Comparison of ENCODE assay signal across 8 cellular contexts in the genomic region with DNA sequence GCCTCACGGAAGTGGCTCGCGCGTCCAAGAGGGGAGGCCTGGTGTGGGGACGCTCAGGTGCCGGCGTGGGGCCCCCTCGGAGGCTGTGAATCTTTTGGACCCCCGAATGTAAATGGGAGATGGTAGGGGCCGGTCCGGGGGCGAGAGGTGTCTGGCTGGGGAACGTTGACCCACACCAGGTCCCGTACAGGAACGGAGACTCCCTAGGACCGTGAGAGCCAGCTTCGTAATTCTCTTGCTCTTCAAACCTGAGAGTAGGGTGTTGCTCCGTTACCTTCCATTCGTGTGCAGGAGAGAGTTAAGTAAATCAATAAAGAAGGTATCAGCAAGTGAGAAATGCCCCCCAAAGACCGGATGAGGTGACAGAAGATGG. TPM values are rescaled to one million over a fixed set of nuclear protein-coding genes. Genes with fewer than 3 reads are reported as not detected.
DNase-seq lines count a peak whose midpoint lies in the region; ATAC-seq and TF ChIP-seq lines count a peak whose summit lies in the region.

No MANE protein-coding gene starts in this region.

- peak overlapping the region; percentile 89 for H3K4me3 Mint-ChIP-seq in HFFc6
- H3K4me3 Mint-ChIP-seq in activated T-helper 2 cell treated with anti-CD3 and anti-CD28 coated beads, Interferon-gamma antibody, Interleukin-2, Interleukin-4, amounts not matched to agents 10 μg/mL and 5 μg/mL and 100 μg/mL, durations not matched to agents 14 hours and 24 hours and 36 hours (ENCODE audit: low read depth), result peak overlapping the region; percentile 90

- TF ChIP-seq EP300 in stomach (IDR thresholded peaks at IDR 0.05), result no peak

- intact Hi-C loops in activated T-helper 2 cell treated with anti-CD3 and anti-CD28 coated beads, Interferon-gamma antibody, Interleukin-2, Interleukin-4, amounts not matched to agents 10 μg/mL and 5 μg/mL and 100 μg/mL, durations not matched to agents 14 hours and 24 hours and 36 hours (cut with micrococcal nuclease), result loop anchor here (5.0 kb wide), 1 partner anchor 1291 kb away; no protein-coding TSS in a partner anchor
- intact Hi-C loops in stomach (cut with DNase I; ENCODE audit: low total_unique reads), result loop anchor here (10.0 kb wide), 1 partner anchor 46 kb away; no protein-coding TSS in a partner anchor

- peaks cover 2% of the 10 kb centered on the region for H3K27me3 Mint-ChIP-seq in HFFc6 (ENCODE audit: insufficient read depth)
- H3K27me3 Mint-ChIP-seq in activated T-helper 2 cell treated with anti-CD3 and anti-CD28 coated beads, Interferon-gamma antibody, Interleukin-2, Interleukin-4, amounts not matched to agents 10 μg/mL and 5 μg/mL and 100 μg/mL, durations not matched to agents 14 hours and 24 hours and 36 hours (ENCODE audit: low read depth), result no peaks in the 10 kb centered on the region

- POLR2A ChIA-PET in AG04449 (lab: Yijun Ruan, JAX), result interaction anchor here (0.9 to 2.6 kb wide), 8 partner anchors 10 to 199 kb away, joined by 3 to 12 read pairs (median 5); partner anchors contain the start of genes ERI2 and REXO5

- H3K27ac Mint-ChIP-seq in HFFc6, result peak overlapping the region; percentile 97
- peak overlapping the region; percentile 97 for H3K27ac Mint-ChIP-seq in activated T-helper 2 cell treated with anti-CD3 and anti-CD28 coated beads, Interferon-gamma antibody, Interleukin-2, Interleukin-4, amounts not matched to agents 10 μg/mL and 5 μg/mL and 100 μg/mL, durations not matched to agents 14 hours and 24 hours and 36 hours

- ATAC-seq in HG03280 (IDR thresholded peaks at IDR 0.05; ENCODE audit: unreplicated experiment), result no peak

- WGBS in iPS DF 6.9 (ENCODE audit: insufficient coverage, insufficient read length), result no CpG with 5 or more reads among the region's 20 CpGs
- 0 to 2% (median 1%) methylated on average over 5 to 20 of the region's 20 CpGs for WGBS in stomach, 5 donors

- TF ChIP-seq POLR2A in stomach (IDR thresholded peaks at IDR 0.05), result no peak

- DNase-seq in AG04449 (ENCODE audit: low read depth, low spot score) (no peak), HFFc6 (no peak), iPS DF 6.9 (ENCODE audit: low read depth, low spot score) (no peak), stomach (no peak), superior temporal gyrus (ENCODE audit: extremely low spot score) (no peak), GM19240 (ENCODE audit: insufficient read length, low spot score) (no peak)
- no peak for DNase-seq in activated T-helper 2 cell treated with anti-CD3 and anti-CD28 coated beads, Interferon-gamma antibody, Interleukin-2, Interleukin-4, amounts not matched to agents 10 μg/mL and 5 μg/mL and 100 μg/mL, durations not matched to agents 14 hours and 24 hours and 36 hours (ENCODE audit: low spot score)

- CTCF ChIA-PET in AG04449 (lab: Yijun Ruan, JAX), result interaction anchor here (3.0 kb wide), 1 partner anchor 50 kb away, joined by 14 read pairs; no protein-coding TSS in a partner anchor

- no peaks in the 10 kb centered on the region for H3K9me3 Mint-ChIP-seq in HFFc6
- H3K9me3 Mint-ChIP-seq in activated T-helper 2 cell treated with anti-CD3 and anti-CD28 coated beads, Interferon-gamma antibody, Interleukin-2, Interleukin-4, amounts not matched to agents 10 μg/mL and 5 μg/mL and 100 μg/mL, durations not matched to agents 14 hours and 24 hours and 36 hours, result no peaks in the 10 kb centered on the region

- peaks cover 80% of the 10 kb centered on the region for H3K4me1 Mint-ChIP-seq in HFFc6 (ENCODE audit: low read depth)
- H3K4me1 Mint-ChIP-seq in activated T-helper 2 cell treated with anti-CD3 and anti-CD28 coated beads, Interferon-gamma antibody, Interleukin-2, Interleukin-4, amounts not matched to agents 10 μg/mL and 5 μg/mL and 100 μg/mL, durations not matched to agents 14 hours and 24 hours and 36 hours (ENCODE audit: low read depth), result peaks cover 74% of the 10 kb centered on the region

- H3K27ac ChIP-seq in iPS DF 6.9 (ENCODE audit: low read length), result no peak overlapping the region
- peak overlapping the region; percentile 98 to 99 (median 99) for H3K27ac ChIP-seq in stomach

- peaks cover 35% of the 10 kb centered on the region for H3K36me3 Mint-ChIP-seq in HFFc6 (ENCODE audit: low read depth)
- H3K36me3 Mint-ChIP-seq in activated T-helper 2 cell treated with anti-CD3 and anti-CD28 coated beads, Interferon-gamma antibody, Interleukin-2, Interleukin-4, amounts not matched to agents 10 μg/mL and 5 μg/mL and 100 μg/mL, durations not matched to agents 14 hours and 24 hours and 36 hours (ENCODE audit: low read depth), result peaks cover 75% of the 10 kb centered on the region

- H3K27me3 ChIP-seq in iPS DF 6.9 (ENCODE audit: control insufficient read depth, insufficient read depth, low read length) (no peaks in the 10 kb centered on the region), stomach (no peaks in the 10 kb centered on the region)

- 0 out of 2 replicates have a peak, but pooled peaks cover 1% of the 10 kb centered on the region for H3K4me1 ChIP-seq in iPS DF 6.9 (ENCODE audit: control insufficient read depth, insufficient read depth, low read length)
- H3K4me1 ChIP-seq in stomach, result peaks cover 72 to 86% (median 82%) of the 10 kb centered on the region in 4 donors

- no peaks in the 10 kb centered on the region; the same call in 1 of the 2 replicates for H3K36me3 ChIP-seq in iPS DF 6.9 (ENCODE audit: control insufficient read depth, insufficient read depth, low read length)
- peaks cover 0 to 14% (median 5%) of the 10 kb centered on the region in 4 donors for H3K36me3 ChIP-seq in stomach

- H3K4me3 ChIP-seq in AG04449 (ENCODE audit: low read depth, low read length), result peak overlapping the region; percentile 94
- peak overlapping the region; percentile 86 for H3K4me3 ChIP-seq in iPS DF 6.9 (ENCODE audit: low read length)
- peak overlapping the region; percentile 62 to 84 (median 69) for H3K4me3 ChIP-seq in stomach

- TF ChIP-seq CTCF in AG04449 (IDR thresholded peaks at IDR 0.05; ENCODE audit: insufficient read depth, low read length, missing control alignments), result no peak
- TF ChIP-seq CTCF in HFFc6 (IDR thresholded peaks at IDR 0.05), result no peak
- no peak for TF ChIP-seq CTCF in stomach (IDR thresholded peaks at IDR 0.05)

- H3K9me3 ChIP-seq in iPS DF 6.9 (ENCODE audit: control insufficient read depth, insufficient read depth, low read length), result no peaks in the 10 kb centered on the region
- H3K9me3 ChIP-seq in stomach, result no peaks in the 10 kb centered on the region

RNA-seq across cellular contexts. Expression of gene LYRM1, which starts 0.5 kb away (rescaled TPM):
- 10 to 100 TPM; 22.2 to 28.4 (median 25.8) TPM for total RNA-seq in HFFc6 (2021; fragmentation: NEBNext Ultra II Directional; extraction: Animal tissue kit (Norgen Biotek cat#: 25700))
- 30.5 and 34.7 TPM in 2 replicates for total RNA-seq in activated T-helper 2 cell treated with anti-CD3 and anti-CD28 coated beads, Interferon-gamma antibody, Interleukin-2, Interleukin-4, amounts not matched to agents 10 μg/mL and 5 μg/mL and 100 μg/mL, durations not matched to agents 14 hours and 24 hours and 36 hours
- total RNA-seq in stomach, result 10 to 100 TPM in 4 of 5 donors, 1 to 10 TPM in 1; 6.7 to 29.7 (median 21.0) TPM
- 10 to 100 TPM; 37.4 to 58.5 (median 43.4) TPM for polyA plus RNA-seq in stomach

RNA-seq across cellular contexts. Expression of gene DCUN1D3, which starts 0.9 kb away (rescaled TPM):
- total RNA-seq in HFFc6 (2021; fragmentation: NEBNext Ultra II Directional; extraction: Animal tissue kit (Norgen Biotek cat#: 25700)), result 10 to 100 TPM; 29.2 to 41.0 (median 32.1) TPM
- total RNA-seq in activated T-helper 2 cell treated with anti-CD3 and anti-CD28 coated beads, Interferon-gamma antibody, Interleukin-2, Interleukin-4, amounts not matched to agents 10 μg/mL and 5 μg/mL and 100 μg/mL, durations not matched to agents 14 hours and 24 hours and 36 hours, result 17.4 and 19.2 TPM in 2 replicates
- 10 to 100 TPM in 4 of 5 donors, 1 to 10 TPM in 1; 3.8 to 25.7 (median 16.7) TPM for total RNA-seq in stomach
- polyA plus RNA-seq in stomach, result 1 to 10 TPM; 1.4 to 3.7 (median 2.1) TPM
